ENCODE assay signal across 24 cellular contexts in genomic region chr14:45068396-45068795, GRCh38. TPM values are rescaled to one million over a fixed set of nuclear protein-coding genes. Genes with fewer than 3 reads are reported as not detected.
DNase-seq lines count a peak whose midpoint lies in the region; ATAC-seq, FAIRE-seq and TF ChIP-seq lines count a peak whose summit lies in the region.
"Had no signal": no experiment of that assay in that cellular context is flagged by ENCODE, and none has a peak within 500 bp of the region (broad histone marks: within the 10 kb centered on the region; RNA-seq: fewer than 3 reads in every experiment).

No MANE protein-coding gene starts in this region.

- BruUV-seq in Calu3 (replicated peaks; lab: Mats Ljungman, UMichigan) = no TSS peak

- H3F3A ChIP-seq in SK-N-SH (replicated peaks; ENCODE audit: insufficient read depth) = no peaks in the 10 kb centered on the region

- H3K4me2 ChIP-seq in SK-N-SH (no peak overlapping the region), H1 (ENCODE audit: insufficient read depth in 1 of 2, low read depth in 2 of 2, low read length in 2 of 2) (no peak overlapping the region), mesendoderm (ENCODE audit: low read length) (no peak overlapping the region)
- H3K4me2 ChIP-seq: BLaER1 had no signal

- H3K9me2 ChIP-seq in SK-N-SH = no peaks in the 10 kb centered on the region

- H3K79me2 ChIP-seq in SK-N-SH (ENCODE audit: insufficient read depth) (no peaks in the 10 kb centered on the region), H1 (ENCODE audit: control insufficient read depth in 1 of 2, insufficient read depth in 2 of 2, low read length in 2 of 2) (no peaks in the 10 kb centered on the region), mesendoderm (ENCODE audit: control insufficient read depth, insufficient read depth, low read length) (no peaks in the 10 kb centered on the region)

- no peak overlapping the region for H3K27ac ChIP-seq in SK-N-SH (ENCODE audit: low read depth in 2 of 2, low read length in 1 of 2)
- H3K27ac ChIP-seq in H1 (ENCODE audit: low read depth, low read length) = no peak overlapping the region
- H3K27ac ChIP-seq in mesendoderm (ENCODE audit: low read depth, low read length) = no peak overlapping the region
- no peak overlapping the region for H3K27ac ChIP-seq in small intestine (ENCODE audit: low read depth in 1 of 2, low read length in 1 of 2)
- H3K27ac ChIP-seq: 22Rv1, BLaER1, C4-2B had no signal

- no peak overlapping the region for H3K4me3 Mint-ChIP-seq in Calu3 (ENCODE audit: low read depth, unreplicated experiment)
- H3K4me3 Mint-ChIP-seq: B cell; CD4-positive, CD25-positive, alpha-beta regulatory T cell; CD8-positive, alpha-beta T cell; H9 had no signal

- no peaks in the 10 kb centered on the region for H3K36me3 Mint-ChIP-seq in Calu3 (ENCODE audit: insufficient read depth, unreplicated experiment)

- H3K36me3 ChIP-seq in SK-N-SH (replicated peaks in 1 of 2; ENCODE audit: control insufficient read depth in 1 of 2, insufficient read depth in 2 of 2, low read length in 1 of 2) (no peaks in the 10 kb centered on the region), H1 (ENCODE audit: control insufficient read depth in 2 of 4, insufficient read depth in 4 of 4, low read length in 3 of 4) (peaks cover 0 to under 1% (median 0%) of the 10 kb centered on the region in 4 experiments; a peak in 2 of 8 replicates), mesendoderm (ENCODE audit: control insufficient read depth, insufficient read depth, low read length) (no peaks in the 10 kb centered on the region), small intestine (ENCODE audit: control insufficient read depth in 2 of 2, insufficient read depth in 2 of 2, low read length in 2 of 2) (peaks cover 0 to 2% of the 10 kb centered on the region in 2 donors)
- H3K36me3 ChIP-seq: BLaER1 had no signal

- H2BK12ac ChIP-seq in H1 (ENCODE audit: low read depth, low read length) = no peak overlapping the region

- TF ChIP-seq POLR2A in H1 (IDR thresholded peaks at IDR 0.05; ENCODE audit: control extremely low read depth in 1 of 2, low read depth in 2 of 2, low read length in 2 of 2) = no peak

- H3K27me3 ChIP-seq in SK-N-SH (ENCODE audit: insufficient read depth) (no peaks in the 10 kb centered on the region), H1 (replicated peaks in 1 of 4; ENCODE audit: control insufficient read depth in 3 of 4, extremely low read depth in 1 of 4, insufficient read depth in 3 of 4, low read length in 3 of 4) (no peaks in the 10 kb centered on the region), mesendoderm (ENCODE audit: insufficient read depth, low read length, poor library complexity) (no peaks in the 10 kb centered on the region), small intestine (ENCODE audit: control insufficient read depth in 2 of 2, insufficient read depth in 2 of 2, low read length in 2 of 2) (no peaks in the 10 kb centered on the region)
- H3K27me3 ChIP-seq: BLaER1 had no signal

- no peaks in the 10 kb centered on the region for H3K27me3 Mint-ChIP-seq in Calu3 (ENCODE audit: unreplicated experiment)
- H3K27me3 Mint-ChIP-seq: B cell; CD4-positive, CD25-positive, alpha-beta regulatory T cell had no signal

- DNase-seq in SK-N-SH (no peak), H1 (ENCODE audit: low read depth in 1 of 2, low spot score in 2 of 2) (no peak), mesendoderm (peak; percentile 79), small intestine (no peak), Calu3 (no peak), NCI-H82 treated with DMSO at 0.1 percent for 48 hours (lab: John Stamatoyannopoulos, UW; ENCODE audit: unreplicated experiment) (no peak)
- DNase-seq: Caco-2; CD4-positive, CD25-positive, alpha-beta regulatory T cell; CD8-positive, alpha-beta T cell; DMS 273 treated with DMSO at 0.1 percent for 48 hours; DMS79; EL; GDM1; H9 had no signal

- FAIRE-seq in H1 (lab: Jason Lieb, UNC) (peak; percentile 24), small intestine (lab: Jason Lieb, UNC) (peak; percentile 36)
- FAIRE-seq: D721Med, GM12878, GM19239 had no signal

- H3K23me2 ChIP-seq in H1 (ENCODE audit: low read depth, low read length) = no peaks in the 10 kb centered on the region

- H3K18ac ChIP-seq in H1 (ENCODE audit: extremely low read depth, low read length) (no peak overlapping the region), mesendoderm (ENCODE audit: low read length) (no peak overlapping the region)

- no peak overlapping the region for H3K27ac Mint-ChIP-seq in Calu3 (ENCODE audit: unreplicated experiment)
- H3K27ac Mint-ChIP-seq: B cell; CD4-positive, CD25-positive, alpha-beta regulatory T cell; CD8-positive, alpha-beta T cell; H9 had no signal

- intact Hi-C loops in Calu3 (cut with micrococcal nuclease; ENCODE audit: unreplicated experiment) = no loop called here

- H2BK15ac ChIP-seq in H1 (ENCODE audit: low read length) (no peak overlapping the region), mesendoderm (replicated peaks; ENCODE audit: low read depth) (no peak overlapping the region)

- H3K9ac ChIP-seq in SK-N-SH (no peak overlapping the region), H1 (replicated peaks in 1 of 4; ENCODE audit: extremely low read depth in 1 of 4, low read depth in 3 of 4, low read length in 3 of 4) (no peak overlapping the region), mesendoderm (ENCODE audit: low read length) (no peak overlapping the region)
- H3K9ac ChIP-seq: BLaER1 had no signal

- H3K79me1 ChIP-seq in H1 (ENCODE audit: low read depth, low read length) (peaks cover 3% of the 10 kb centered on the region; the same call in 1 of the 2 replicates), mesendoderm (ENCODE audit: low read length) (peaks cover 1% of the 10 kb centered on the region)

- H3K56ac ChIP-seq in H1 (replicated peaks; ENCODE audit: insufficient read length, low read depth, low read length) = no peak overlapping the region
- H3K56ac ChIP-seq in mesendoderm (ENCODE audit: low read length) = no peak overlapping the region

- WGBS in SK-N-SH (ENCODE audit: low lambda C conversion rate) = 95% methylated on average over 3 of the region's 3 CpGs
- 89% methylated on average over 3 of the region's 3 CpGs; no CpG with 5 or more reads in 1 of the 2 experiments for WGBS in H1 (ENCODE audit: extremely low coverage in 1 of 2, insufficient coverage in 1 of 2, insufficient read length in 1 of 2, insufficient replicate concordance in 2 of 2, low coverage in 1 of 2, low lambda C conversion rate in 2 of 2, missing lambda C conversion rate in 1 of 2), 2 experiments
- WGBS in mesendoderm (ENCODE audit: extremely low coverage, insufficient coverage, low lambda C conversion rate) = no CpG with 5 or more reads among the region's 3 CpGs
- 87 to 93% (median 93%) methylated on average over 3 of the region's 3 CpGs for WGBS in small intestine, 3 donors

- H2AFZ ChIP-seq in SK-N-SH (ENCODE audit: low read depth) (no peak overlapping the region), H1 (ENCODE audit: low read length) (no peak overlapping the region)

- H2BK20ac ChIP-seq in H1 (ENCODE audit: low read length) = no peak overlapping the region

- H3K14ac ChIP-seq in H1 (ENCODE audit: insufficient read length) = no peak overlapping the region

- H3K4me3 ChIP-seq in SK-N-SH (ENCODE audit: low read depth in 2 of 2, low read length in 1 of 2) (no peak overlapping the region), H1 (ENCODE audit: extremely low read depth in 1 of 4, insufficient read depth in 2 of 4, low read depth in 3 of 4, low read length in 4 of 4) (no peak overlapping the region), mesendoderm (ENCODE audit: low read length) (no peak overlapping the region), small intestine (ENCODE audit: low read depth in 1 of 2, low read length in 2 of 2) (no peak overlapping the region)
- H3K4me3 ChIP-seq: BLaER1, GM12878 had no signal

- no peak overlapping the region for H2BK120ac ChIP-seq in H1 (replicated peaks; ENCODE audit: low read depth, low read length)
- no peak overlapping the region for H2BK120ac ChIP-seq in mesendoderm (ENCODE audit: low read depth, low read length)

- no peak for TF ChIP-seq RAD21 in SK-N-SH (IDR thresholded peaks at IDR 0.05; ENCODE audit: low read length)
- TF ChIP-seq RAD21 in H1 (IDR thresholded peaks at IDR 0.05 in 1 of 2, conservative IDR thresholded peaks at IDR 0.05 in 1 of 2; ENCODE audit: low read depth in 2 of 2, low read length in 2 of 2) = no peak

- H3K23ac ChIP-seq in H1 (ENCODE audit: insufficient read length) (no peak overlapping the region), mesendoderm (ENCODE audit: low read length) (no peak overlapping the region)

- H3K4me1 Mint-ChIP-seq in Calu3 (ENCODE audit: low read depth, unreplicated experiment) = no peaks in the 10 kb centered on the region
- H3K4me1 Mint-ChIP-seq: B cell, H9 had no signal

- H4K5ac ChIP-seq in H1 (ENCODE audit: insufficient read length, low read depth, low read length) (no peak overlapping the region), mesendoderm (ENCODE audit: low read length) (no peak overlapping the region)

- H2AK5ac ChIP-seq in H1 (ENCODE audit: low read depth, low read length) = no peak overlapping the region
- no peak overlapping the region for H2AK5ac ChIP-seq in mesendoderm (ENCODE audit: low read length)

- no peak for TF ChIP-seq CTCF in SK-N-SH (IDR thresholded peaks at IDR 0.05)
- TF ChIP-seq CTCF in H1 (IDR thresholded peaks at IDR 0.05; ENCODE audit: control extremely low read depth in 1 of 3, insufficient read depth in 1 of 3, low read depth in 1 of 3, low read length in 3 of 3) = no peak
- TF ChIP-seq CTCF in Calu3 (IDR thresholded peaks at IDR 0.05; ENCODE audit: unreplicated experiment) = no peak

- H3K9me3 ChIP-seq in SK-N-SH = no peaks in the 10 kb centered on the region
- no peaks in the 10 kb centered on the region for H3K9me3 ChIP-seq in H1 (ENCODE audit: insufficient read depth in 2 of 2, low read depth in 1 of 2, low read length in 1 of 2)
- H3K9me3 ChIP-seq in small intestine (ENCODE audit: control insufficient read depth, low read depth) = no peaks in the 10 kb centered on the region
- H3K9me3 ChIP-seq: BLaER1, Caco-2 had no signal

- H2BK5ac ChIP-seq in H1 (ENCODE audit: low read depth, low read length) (no peak overlapping the region), mesendoderm (ENCODE audit: low read length) (no peak overlapping the region)

- H3K4me1 ChIP-seq in SK-N-SH (ENCODE audit: control insufficient read depth in 1 of 2, insufficient read depth in 2 of 2, low read depth in 1 of 2, low read length in 1 of 2) (no peaks in the 10 kb centered on the region), H1 (replicated peaks in 1 of 4; ENCODE audit: control insufficient read depth in 3 of 4, insufficient read depth in 4 of 4, low read length in 3 of 4) (no peaks in the 10 kb centered on the region), mesendoderm (ENCODE audit: control insufficient read depth, low read depth, low read length) (no peaks in the 10 kb centered on the region), small intestine (ENCODE audit: control insufficient read depth in 2 of 2, insufficient read depth in 1 of 2, low read depth in 1 of 2, low read length in 1 of 2) (no peaks in the 10 kb centered on the region)
- H3K4me1 ChIP-seq: BLaER1, Caco-2 had no signal

- no peaks in the 10 kb centered on the region for H4K20me1 ChIP-seq in SK-N-SH (ENCODE audit: insufficient read depth)
- no peaks in the 10 kb centered on the region for H4K20me1 ChIP-seq in H1 (replicated peaks in 1 of 2; ENCODE audit: control insufficient read depth in 1 of 2, insufficient read depth in 2 of 2, low read length in 2 of 2)
- H4K20me1 ChIP-seq: BLaER1 had no signal

- no peak overlapping the region for H4K91ac ChIP-seq in H1 (replicated peaks; ENCODE audit: insufficient read length, low read length)

- ATAC-seq in SK-N-SH treated with all-trans-retinoic acid at 6 μM for 48 hours (no peak), GM21526 (IDR thresholded peaks at IDR 0.05; ENCODE audit: low FRiP score, unreplicated experiment) (no peak)
- ATAC-seq: CD8-positive, alpha-beta T cell; GM12878; HCT116 had no signal

- TF ChIP-seq EP300 in SK-N-SH (IDR thresholded peaks at IDR 0.05; ENCODE audit: borderline replicate concordance in 1 of 2, low read depth in 1 of 2, low read length in 1 of 2) = no peak
- TF ChIP-seq EP300 in H1 (IDR thresholded peaks at IDR 0.05; ENCODE audit: borderline replicate concordance in 1 of 2, low read depth in 2 of 2, low read length in 2 of 2) = no peak

- H3K4ac ChIP-seq in H1 (replicated peaks; ENCODE audit: insufficient read length, low read depth, low read length) = no peak overlapping the region
- H3K4ac ChIP-seq in mesendoderm (ENCODE audit: low read depth, low read length) = no peak overlapping the region

- no peak overlapping the region for H4K8ac ChIP-seq in H1 (ENCODE audit: extremely low read depth, insufficient read depth, low read length)
- no peak overlapping the region for H4K8ac ChIP-seq in mesendoderm (ENCODE audit: low read depth, low read length)

- POLR2A ChIA-PET in SK-N-SH (lab: Yijun Ruan, JAX) = interaction anchor here (0.6 kb wide), 1 partner anchor 9 kb away, joined by 4 read pairs; no protein-coding TSS in a partner anchor
- POLR2A ChIA-PET in H1 (lab: Charles Lee; ENCODE audit: partially characterized antibody) = no interaction called here

- CTCF ChIA-PET in SK-N-SH (lab: Yijun Ruan, JAX) = no interaction called here
- CTCF ChIA-PET in H1 (lab: Charles Lee; ENCODE audit: partially characterized antibody) = no interaction called here
- CTCF ChIA-PET in Calu3 (lab: Charles Lee) = no interaction called here

- H3K9me3 Mint-ChIP-seq in Calu3 (ENCODE audit: low read depth, unreplicated experiment) = no peaks in the 10 kb centered on the region
- H3K9me3 Mint-ChIP-seq: CD8-positive, alpha-beta T cell; H9 had no signal

RNA-seq across cellular contexts. Expression of gene PRPF39, which starts 15.5 kb away (rescaled TPM):
- 14.6 and 22.4 TPM in 2 replicates for polyA plus RNA-seq in SK-N-SH (2012; rRNA removed)
- polyA plus RNA-seq in SK-N-SH (2012; cell fraction: cytosol; rRNA removed) = 6.0 and 8.2 TPM in 2 replicates
- polyA plus RNA-seq in SK-N-SH (2012; cell fraction: nucleus; rRNA removed) = 36.7 and 94.2 TPM in 2 replicates
- total RNA-seq in H1 (2021; fragmentation: NEBNext Ultra II Directional; extraction: Animal tissue kit (Norgen Biotek cat#: 25700)) = 36.7 and 43.3 TPM in 2 replicates
- polyA plus RNA-seq in H1 (2011; rRNA removed) = 14.4 and 22.4 TPM in 2 replicates
- 21.6 TPM for polyA plus RNA-seq in H1 (2011; cell fraction: cytosol; rRNA removed)
- 59.0 TPM for polyA plus RNA-seq in H1 (2011; cell fraction: nucleus; rRNA removed)
- 19.7 to 35.7 TPM (median 27.5 TPM) in 4 replicates for polyA plus RNA-seq in H1 (2012, experiment 1 of 2)
- polyA plus RNA-seq in H1 (2012, experiment 2 of 2) = 1.4 TPM
- polyA plus RNA-seq in H1 (2013, experiment 1 of 2) = 24.0 TPM
- 20.2 TPM for polyA plus RNA-seq in H1 (2013, experiment 2 of 2)
- 54.7 and 78.1 TPM in 2 replicates for polyA minus RNA-seq in H1 (2011; rRNA and poly(A)+ RNA removed)
- polyA minus RNA-seq in H1 (2011; cell fraction: cytosol; rRNA and poly(A)+ RNA removed) = 19.3 TPM
- 132 TPM for polyA minus RNA-seq in H1 (2011; cell fraction: nucleus; rRNA and poly(A)+ RNA removed)
- 17.7 TPM for polyA plus RNA-seq in mesendoderm (2013, experiment 1 of 2)
- 17.3 TPM for polyA plus RNA-seq in mesendoderm (2013, experiment 2 of 2)
- 10 to 100 TPM; 12.1 to 43.4 (median 20.5) TPM for polyA plus RNA-seq in small intestine
- total RNA-seq in Calu3 (2022) = 34.2 and 35.8 TPM in 2 replicates
